In the genomic region with DNA sequence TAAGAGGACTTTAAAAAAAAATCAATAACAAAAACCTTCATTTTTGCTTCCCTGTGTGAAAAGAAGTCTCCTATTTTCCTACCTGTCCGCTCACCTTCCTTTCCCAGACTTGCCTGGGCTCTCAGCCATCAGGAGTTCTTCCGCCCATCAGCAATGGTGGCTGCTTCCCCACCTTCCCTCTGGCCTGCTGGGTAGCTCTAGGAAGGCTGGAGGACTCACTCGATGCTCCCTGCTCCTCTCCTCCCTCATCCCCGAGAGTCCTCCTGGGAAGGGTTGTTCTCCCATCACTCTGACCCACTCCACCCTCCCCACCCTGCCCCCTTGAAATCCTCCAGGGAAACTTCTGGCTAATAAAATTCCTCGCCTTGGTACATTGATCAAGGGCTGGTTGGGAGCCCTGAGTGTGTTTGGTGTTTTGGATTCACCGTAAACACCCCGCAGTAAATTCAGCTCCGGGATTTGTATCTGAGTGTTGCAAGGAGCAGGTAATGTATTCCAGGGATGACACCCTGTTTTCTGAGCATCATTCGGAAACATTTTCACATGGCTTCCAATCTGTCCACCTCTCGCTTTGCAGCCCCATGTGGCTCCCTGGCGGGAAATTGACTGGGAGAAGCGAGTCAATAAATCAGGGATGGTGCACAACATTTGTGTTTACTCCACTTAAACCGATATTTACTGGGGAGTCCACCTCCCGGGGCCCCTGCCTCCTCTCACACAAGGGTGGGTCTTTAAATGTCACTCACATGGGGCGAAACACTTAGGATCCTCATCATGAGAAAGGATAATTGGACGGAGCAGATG, we compare ENCODE assay signal across 16 cellular contexts.
"Had no signal": no experiment of that assay in that cellular context is flagged by ENCODE, and none has a peak within 500 bp of the region (broad histone marks: within the 10 kb centered on the region; RNA-seq: fewer than 3 reads in every experiment).

No MANE protein-coding gene starts in this region.

- ATAC-seq: activated naive CD8-positive, alpha-beta T cell treated with anti-CD3 and anti-CD28 coated beads, Interleukin-2, amount 50 U/mL, for 24 hours; esophagus mucosa; left lung had no signal

- H3K4me3 Mint-ChIP-seq: activated naive CD8-positive, alpha-beta T cell treated with anti-CD3 and anti-CD28 coated beads, Interleukin-2, amount 50 U/mL, for 24 hours; activated T-helper 1 cell treated with anti-CD3 and anti-CD28 coated beads, Interleukin-12 subunit alpha, Interleukin-12 subunit beta, Interleukin-2, Interleukin-4 antibody, amounts not matched to agents 30 ng/mL and 10 ng/mL and 1 ng/mL, durations not matched to agents 14 hours and 24 hours and 36 hours; memory B cell; nephron progenitor cell; stimulated activated naive CD8-positive, alpha-beta T cell treated with anti-CD3 and anti-CD28 coated beads, Interleukin-15, Interleukin-2, amounts not matched to agents 100 ng/mL and 50 ng/mL, for 24 hours had no signal

- H3K4me3 ChIP-seq: cardiac muscle cell, left lung, thoracic aorta had no signal

- H3K27me3 ChIP-seq: cardiac muscle cell had no signal

- DNase-seq: activated CD4-positive, alpha-beta T cell treated with anti-CD3 and anti-CD28 coated beads for 4 hours; activated naive CD4-positive, alpha-beta T cell; activated naive CD8-positive, alpha-beta T cell treated with anti-CD3 and anti-CD28 coated beads, Interleukin-2, amount 50 U/mL, for 24 hours; islet precursor cell; left lung; stimulated activated CD4-positive, alpha-beta T cell treated with anti-CD3 and anti-CD28 coated beads, Interleukin-4, amount 100 ng/mL, for 1 hour had no signal

- FAIRE-seq: astrocyte, endometrium had no signal

- H3K27ac ChIP-seq: left lung, thoracic aorta, VCaP had no signal

- H3K9me3 ChIP-seq: left lung, thoracic aorta had no signal

- H3K4me1 ChIP-seq: left lung had no signal

- H3K36me3 ChIP-seq: cardiac muscle cell, left lung, thoracic aorta had no signal

- H3K27ac Mint-ChIP-seq: activated naive CD8-positive, alpha-beta T cell treated with anti-CD3 and anti-CD28 coated beads, Interleukin-2, amount 50 U/mL, for 24 hours; activated T-helper 1 cell treated with anti-CD3 and anti-CD28 coated beads, Interleukin-12 subunit alpha, Interleukin-12 subunit beta, Interleukin-2, Interleukin-4 antibody, amounts not matched to agents 30 ng/mL and 10 ng/mL and 1 ng/mL, durations not matched to agents 14 hours and 24 hours and 36 hours; memory B cell; stimulated activated naive CD8-positive, alpha-beta T cell treated with anti-CD3 and anti-CD28 coated beads, Interleukin-15, Interleukin-2, amounts not matched to agents 100 ng/mL and 50 ng/mL, for 24 hours had no signal

- H3K9me3 Mint-ChIP-seq: activated naive CD8-positive, alpha-beta T cell treated with anti-CD3 and anti-CD28 coated beads, Interleukin-2, amount 50 U/mL, for 24 hours; stimulated activated naive CD8-positive, alpha-beta T cell treated with anti-CD3 and anti-CD28 coated beads, Interleukin-15, Interleukin-2, amounts not matched to agents 100 ng/mL and 50 ng/mL, for 24 hours had no signal

- H3K4me1 Mint-ChIP-seq: activated naive CD8-positive, alpha-beta T cell treated with anti-CD3 and anti-CD28 coated beads, Interleukin-2, amount 50 U/mL, for 24 hours; memory B cell had no signal
